In the genomic region with DNA sequence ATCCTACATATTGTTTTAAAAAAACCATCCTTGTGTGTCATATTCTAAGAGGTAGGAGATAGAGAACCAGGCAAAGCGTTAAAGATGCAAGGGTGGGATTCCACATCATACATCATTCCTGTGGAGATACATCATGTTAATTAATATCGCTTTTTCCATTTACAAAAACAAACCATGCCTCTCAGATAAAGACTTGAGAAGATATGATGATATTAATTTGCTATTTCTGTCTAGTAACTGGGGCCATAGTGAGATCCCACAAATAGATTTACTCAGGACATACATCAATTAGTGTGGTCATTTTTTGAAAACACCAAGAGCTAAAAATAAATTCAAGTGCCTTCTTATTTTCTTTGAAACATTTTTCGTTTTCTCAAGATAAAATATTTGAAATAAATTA, we compare ENCODE assay signal across 18 cellular contexts.
"Had no signal": no experiment of that assay in that cellular context is flagged by ENCODE, and none has a peak within 500 bp of the region (broad histone marks: within the 10 kb centered on the region; RNA-seq: fewer than 3 reads in every experiment).

No MANE protein-coding gene starts in this region.

- H3K27ac ChIP-seq: colonic mucosa, ovary, right atrium auricular region, sigmoid colon, tibial artery, upper lobe of left lung, uterus had no signal

- H3K27me3 ChIP-seq: colonic mucosa, ovary, right atrium auricular region, sigmoid colon, tibial artery, upper lobe of left lung, uterus had no signal

- H3K9me3 ChIP-seq: colonic mucosa, ovary, right atrium auricular region, sigmoid colon, tibial artery, upper lobe of left lung, uterus had no signal

- H3K4me1 ChIP-seq: colonic mucosa, uterus had no signal

- H3K36me3 ChIP-seq: colonic mucosa, ovary, right atrium auricular region, sigmoid colon, tibial artery, upper lobe of left lung, uterus had no signal

- ATAC-seq: left ventricle myocardium superior; natural killer cell; stimulated activated memory B cell treated with anti-CD40 and anti-IgM and Interleukin-4, amounts not matched to agents 10 μg/mL and 1 μg/mL and 100 μg/mL, for 72 hours had no signal

- DNase-seq: colonic mucosa; foreskin melanocyte; head of caudate nucleus; hippocampal formation; left colon; left ventricle myocardium superior; mesendoderm; natural killer cell; ovary; sigmoid colon; small intestine; stimulated activated CD4-positive, alpha-beta T cell treated with anti-CD3 and anti-CD28 coated beads, Interleukin-4, amount 100 ng/mL, for 1 hour; tibial artery; upper lobe of left lung; uterus had no signal

- H3K4me3 ChIP-seq: colonic mucosa, lung, ovary, right atrium auricular region, sigmoid colon, tibial artery, upper lobe of left lung, uterus had no signal

- FAIRE-seq: small intestine had no signal
